ENCODE assay signal across 14 cellular contexts in genomic region chr5:135568923-135569360, GRCh38. TPM values are rescaled to one million over a fixed set of nuclear protein-coding genes. Genes with fewer than 3 reads are reported as not detected.
"Had no signal": no experiment of that assay in that cellular context is flagged by ENCODE, and none has a peak within 500 bp of the region (broad histone marks: within the 10 kb centered on the region; RNA-seq: fewer than 3 reads in every experiment).

No MANE protein-coding gene starts in this region.

- H3K36me3 ChIP-seq: pancreas, sigmoid colon had no signal

- ATAC-seq: activated T-helper 17 cell treated with anti-CD3 and anti-CD28 coated beads, Interleukin-2, amount 50 U/mL, for 72 hours; effector memory CD8-positive, alpha-beta T cell; left lobe of liver; pancreas; T-helper 17 cell had no signal

- H3K27ac ChIP-seq: pancreas, sigmoid colon had no signal

- DNase-seq: activated CD4-positive, alpha-beta T cell treated with anti-CD3 and anti-CD28 coated beads, Interleukin-2, amount 50 U/mL, for 1 hour; activated naive CD4-positive, alpha-beta T cell treated with Interleukin-2 at 50 U/mL for 16 hours; effector memory CD8-positive, alpha-beta T cell; pancreas; stimulated activated CD4-positive, alpha-beta T cell treated with anti-CD3 and anti-CD28 coated beads, Interleukin-1b, Interleukin-23, amount 100 ng/mL, for 48 hours; T-helper 17 cell had no signal

- FAIRE-seq: islet of Langerhans, pancreas, TTC549 had no signal

- H3K9me3 ChIP-seq: pancreas, sigmoid colon had no signal

- H3K4me3 ChIP-seq: pancreas, sigmoid colon had no signal

- H3K4me1 ChIP-seq: pancreas, sigmoid colon had no signal

RNA-seq across cellular contexts. Expression of gene CXCL14, which starts 9.8 kb away (rescaled TPM):
- total RNA-seq: activated T-helper 17 cell treated with anti-CD3 and anti-CD28 coated beads, Interleukin-2, amount 50 U/mL, for 72 hours; lung microvascular endothelial cell; T-helper 17 cell had no signal

RNA-seq across cellular contexts. Expression of gene NEUROG1, which starts 33.2 kb away (rescaled TPM):
- total RNA-seq: activated T-helper 17 cell treated with anti-CD3 and anti-CD28 coated beads, Interleukin-2, amount 50 U/mL, for 72 hours; epithelial cell of proximal tubule; left lobe of liver; lung microvascular endothelial cell; pancreas; sigmoid colon; T-helper 17 cell; urinary bladder had no signal
- polyA plus RNA-seq: pancreas, sigmoid colon, urinary bladder had no signal
